In genomic region chr12:77686760-77687159, GRCh38 we compare ENCODE assay signal across 12 cellular contexts.
A peak's percentile ranks its signal among the peaks of the same experiment; 100 is the strongest.
DNase-seq lines count a peak whose midpoint lies in the region; ATAC-seq, FAIRE-seq and TF ChIP-seq lines count a peak whose summit lies in the region.
"Had no signal": no experiment of that assay in that cellular context is flagged by ENCODE, and none has a peak within 500 bp of the region (broad histone marks: within the 10 kb centered on the region; RNA-seq: fewer than 3 reads in every experiment).

No MANE protein-coding gene starts in this region.

- no peak for FAIRE-seq in GM12891 (lab: Jason Lieb, UNC)

- no peaks in the 10 kb centered on the region for H3K9me3 Mint-ChIP-seq in WTC11

- H3K27ac Mint-ChIP-seq in WTC11: no peak overlapping the region

- no peak overlapping the region for H3K4me3 ChIP-seq in kidney epithelial cell (ENCODE audit: low read depth, low read length)
- H3K4me3 ChIP-seq: sigmoid colon had no signal

- in situ Hi-C loops in KBM-7 (cut with MboI; ENCODE audit: low pct_unique_long_range_greater_than_20kb, low sequenced_read_pairs): no loop called here

- POLR2A ChIA-PET in WTC11 (lab: Charles Lee): no interaction called here

- ATAC-seq in WTC11 (peak; percentile 34; the same call in 1 of the 2 replicates), HG02885 (IDR thresholded peaks at IDR 0.05; ENCODE audit: poor library complexity, unreplicated experiment) (no peak)

- no peaks in the 10 kb centered on the region for H3K27me3 ChIP-seq in kidney epithelial cell (ENCODE audit: control insufficient read depth, insufficient read depth, low read length)
- H3K27me3 ChIP-seq: sigmoid colon had no signal

- H3K27me3 Mint-ChIP-seq in WTC11 (ENCODE audit: low read depth): no peaks in the 10 kb centered on the region

- H3K4me1 Mint-ChIP-seq in WTC11: peaks cover 8% of the 10 kb centered on the region

- H3K36me3 ChIP-seq in kidney epithelial cell (ENCODE audit: control insufficient read depth, insufficient read depth, low read length): no peaks in the 10 kb centered on the region
- H3K36me3 ChIP-seq: sigmoid colon had no signal

- no peak for TF ChIP-seq CTCF in WTC11 (IDR thresholded peaks at IDR 0.05)
- peak; percentile 19 for TF ChIP-seq CTCF in kidney epithelial cell (IDR thresholded peaks at IDR 0.05; ENCODE audit: insufficient read depth, low read length, poor library complexity, severe bottlenecking)

- DNase-seq in COLO829 (ENCODE audit: low spot score) (peak; percentile 16), KBM-7 (peak; percentile 15), WTC11 (ENCODE audit: low spot score) (no peak), kidney epithelial cell (ENCODE audit: low read depth) (no peak), GM12891 (ENCODE audit: insufficient read length, low spot score) (no peak), NCI-H510A (lab: John Stamatoyannopoulos, UW) (no peak), NCI-H1048 (lab: John Stamatoyannopoulos, UW) (no peak)
- DNase-seq: activated T-cell treated with anti-CD3 and anti-CD28 coated beads, Interleukin-2, amount 50 U/mL, for 1 hour; head of caudate nucleus; mesendoderm; sigmoid colon had no signal

- H3K4me3 Mint-ChIP-seq in WTC11: no peak overlapping the region

- CTCF ChIA-PET in WTC11 (lab: Charles Lee): interaction anchor here (1.1 kb wide), 1 partner anchor 676 kb away, joined by 4 read pairs; no protein-coding TSS in a partner anchor

- no peaks in the 10 kb centered on the region for H3K36me3 Mint-ChIP-seq in WTC11

- no peak for TF ChIP-seq POLR2A in GM12891 (IDR thresholded peaks at IDR 0.05; ENCODE audit: low read depth, low read length)

TF ChIP-seq in WTC11, 78 proteins besides CTCF, POLR2A, EP300 and RAD21 (continues in another document):
- TF ChIP-seq IRF2 (CRISPR knock-in tag; IDR thresholded peaks at IDR 0.05; ENCODE audit: borderline replicate concordance, low read depth): no peak
- TF ChIP-seq ZNF416 (CRISPR knock-in tag; IDR thresholded peaks at IDR 0.05): no peak
- no peak for TF ChIP-seq ZNF671 (CRISPR knock-in tag; IDR thresholded peaks at IDR 0.05)
- TF ChIP-seq ARID4B (CRISPR knock-in tag; IDR thresholded peaks at IDR 0.05; ENCODE audit: borderline replicate concordance): no peak
- TF ChIP-seq TP53 (CRISPR knock-in tag; IDR thresholded peaks at IDR 0.05): no peak
- TF ChIP-seq FOXK1 (CRISPR knock-in tag; IDR thresholded peaks at IDR 0.05): no peak
- no peak for TF ChIP-seq TEAD4 (CRISPR knock-in tag; IDR thresholded peaks at IDR 0.05)
- TF ChIP-seq MXD4 (CRISPR knock-in tag; IDR thresholded peaks at IDR 0.05; ENCODE audit: borderline replicate concordance): no peak
- TF ChIP-seq RORB (CRISPR knock-in tag; IDR thresholded peaks at IDR 0.05): no peak
- no peak for TF ChIP-seq ZSCAN18 (CRISPR knock-in tag; IDR thresholded peaks at IDR 0.05)

TF ChIP-seq in GM12891, 5 proteins besides CTCF, POLR2A, EP300 and RAD21:
- TF ChIP-seq SPI1 (IDR thresholded peaks at IDR 0.05; ENCODE audit: low read depth, low read length) (no peak), POLR2AphosphoS5 (IDR thresholded peaks at IDR 0.05; ENCODE audit: low read depth, low read length) (no peak), PAX5 (IDR thresholded peaks at IDR 0.05; ENCODE audit: insufficient read depth, low read length, severe bottlenecking) (no peak), POU2F2 (IDR thresholded peaks at IDR 0.05; ENCODE audit: low read depth, low read length) (no peak), TAF1 (IDR thresholded peaks at IDR 0.05; ENCODE audit: low read depth, low read length) (no peak)

Comparison
In these comparisons a context has a peak if more than half of its experiments do, and no peak if none do; other contexts are left out.
1. DNase-seq: peak in COLO829 (single experiment) and KBM-7 (single experiment); none in WTC11 (single experiment), kidney epithelial cell (single experiment), GM12891 (single experiment), NCI-H510A (single experiment) and NCI-H1048 (single experiment).